Comparison of ENCODE assay signal across 9 cellular contexts in the genomic region with DNA sequence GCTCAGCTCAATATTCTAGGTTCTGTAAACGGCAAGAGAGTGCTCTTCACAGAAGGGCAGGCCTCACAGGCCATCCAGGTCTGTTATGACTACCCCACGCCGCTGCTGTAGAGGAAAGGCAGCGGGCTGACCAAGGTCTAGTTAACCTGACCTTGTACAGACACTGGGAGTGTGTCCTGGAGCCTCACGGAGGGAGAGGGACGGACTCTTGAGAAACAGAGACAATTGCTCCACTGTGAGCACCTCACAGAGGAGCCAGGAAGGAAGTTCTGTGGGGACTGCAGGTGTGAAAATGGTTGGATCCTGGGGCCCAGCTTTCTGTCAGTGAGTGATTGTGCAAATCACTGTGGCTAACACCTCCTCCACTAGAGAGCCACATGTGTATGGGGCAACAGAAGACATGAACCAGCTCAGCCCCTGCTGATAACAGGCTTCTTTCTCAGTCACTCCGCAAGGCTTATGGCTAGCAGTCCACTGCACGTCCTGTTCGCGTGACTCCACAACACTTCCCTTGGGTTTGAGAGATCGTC. TPM values are rescaled to one million over a fixed set of nuclear protein-coding genes. Genes with fewer than 3 reads are reported as not detected.
DNase-seq lines count a peak whose midpoint lies in the region; ATAC-seq and TF ChIP-seq lines count a peak whose summit lies in the region.
"Had no signal": no experiment of that assay in that cellular context is flagged by ENCODE, and none has a peak within 500 bp of the region (broad histone marks: within the 10 kb centered on the region; RNA-seq: fewer than 3 reads in every experiment).

No MANE protein-coding gene starts in this region.

- POLR2A ChIA-PET in activated CD4-positive, alpha-beta T cell treated with anti-CD3 and anti-CD28 coated beads for 36 hours (lab: Charles Lee): interaction anchor here (0.6 to 1.3 kb wide), 3 partner anchors 100 to 1468 kb away, joined by 3 to 8 read pairs (median 6); partner anchors contain the start of gene MAPK1

- no peaks in the 10 kb centered on the region for H3K27me3 Mint-ChIP-seq in activated CD4-positive, alpha-beta T cell treated with anti-CD3 and anti-CD28 coated beads for 36 hours
- peaks cover 4% of the 10 kb centered on the region for H3K27me3 Mint-ChIP-seq in glutamatergic neuron (ENCODE audit: unreplicated experiment)

- intact Hi-C loops in activated CD4-positive, alpha-beta T cell treated with anti-CD3 and anti-CD28 coated beads for 36 hours (cut with DNase I, micrococcal nuclease): loop anchor here (1.0 to 10.0 kb wide), 4 partner anchors 24 to 98 kb away; partner anchors contain the start of gene YPEL1 (in 1 of the 2)

- no peaks in the 10 kb centered on the region for H3K9me3 Mint-ChIP-seq in activated CD4-positive, alpha-beta T cell treated with anti-CD3 and anti-CD28 coated beads for 36 hours (ENCODE audit: low read depth)
- peaks cover 8% of the 10 kb centered on the region for H3K9me3 Mint-ChIP-seq in glutamatergic neuron (ENCODE audit: unreplicated experiment)

- peaks cover 64% of the 10 kb centered on the region for H3K4me1 Mint-ChIP-seq in activated CD4-positive, alpha-beta T cell treated with anti-CD3 and anti-CD28 coated beads for 36 hours
- H3K4me1 Mint-ChIP-seq in glutamatergic neuron (ENCODE audit: low read depth, unreplicated experiment): peaks cover 6% of the 10 kb centered on the region

- H3K27ac Mint-ChIP-seq in activated CD4-positive, alpha-beta T cell treated with anti-CD3 and anti-CD28 coated beads for 36 hours: peak overlapping the region; percentile 71
- H3K27ac Mint-ChIP-seq in glutamatergic neuron (ENCODE audit: unreplicated experiment): peak overlapping the region; percentile 1

- TF ChIP-seq CTCF in glutamatergic neuron (IDR thresholded peaks at IDR 0.05; ENCODE audit: partially characterized antibody, unreplicated experiment): no peak

- H3K4me3 Mint-ChIP-seq in activated CD4-positive, alpha-beta T cell treated with anti-CD3 and anti-CD28 coated beads for 36 hours: no peak overlapping the region
- no peak overlapping the region for H3K4me3 Mint-ChIP-seq in glutamatergic neuron (ENCODE audit: unreplicated experiment)

- ATAC-seq in GM21619 (IDR thresholded peaks at IDR 0.05; ENCODE audit: unreplicated experiment): peak; percentile 64
- peak; percentile 77 for ATAC-seq in activated CD4-positive, alpha-beta T cell treated with anti-CD3 and anti-CD28 coated beads for 36 hours

- peak; percentile 83 for DNase-seq in activated CD4-positive, alpha-beta T cell treated with anti-CD3 and anti-CD28 coated beads for 36 hours
- no peak for DNase-seq in glutamatergic neuron
- DNase-seq in stimulated activated CD8-positive, alpha-beta memory T cell treated with anti-CD3 and anti-CD28 coated beads, Interleukin-7, amount 100 ng/mL, for 48 hours (ENCODE audit: extremely low read depth in 1 of 2, low read depth in 1 of 2): peak; percentile 60 to 78
- DNase-seq in HK-2 (ENCODE audit: unreplicated experiment): no peak
- no peak for DNase-seq in retina
- DNase-seq in cerebellum (ENCODE audit: low spot score): no peak
- DNase-seq: caudate nucleus, NCI-H510A had no signal

- CTCF ChIA-PET in activated CD4-positive, alpha-beta T cell treated with anti-CD3 and anti-CD28 coated beads for 36 hours (lab: Charles Lee): interaction anchor here (1.0 to 1.8 kb wide), 7 partner anchors 8 to 158 kb away, joined by 3 to 7 read pairs (median 3); partner anchors contain the start of gene PPIL2

- peaks cover 85% of the 10 kb centered on the region for H3K36me3 Mint-ChIP-seq in activated CD4-positive, alpha-beta T cell treated with anti-CD3 and anti-CD28 coated beads for 36 hours (ENCODE audit: low read depth)
- H3K36me3 Mint-ChIP-seq in glutamatergic neuron (ENCODE audit: unreplicated experiment): peaks cover 6% of the 10 kb centered on the region

RNA-seq across cellular contexts. Expression of gene YPEL1, which starts 31.4 kb away (rescaled TPM):
- total RNA-seq in activated CD4-positive, alpha-beta T cell treated with anti-CD3 and anti-CD28 coated beads for 36 hours: 1 to 10 TPM; 1.0 to 1.5 TPM
- total RNA-seq in glutamatergic neuron (ENCODE audit: unreplicated experiment) (71.2 TPM), cerebellum (38.7 TPM)

Comparison
In these comparisons a context has a peak if more than half of its experiments do, and no peak if none do; other contexts are left out.
1. DNase-seq: peak in activated CD4-positive, alpha-beta T cell treated with anti-CD3 and anti-CD28 coated beads for 36 hours (single experiment) and stimulated activated CD8-positive, alpha-beta memory T cell treated with anti-CD3 and anti-CD28 coated beads, Interleukin-7, amount 100 ng/mL, for 48 hours (2 of 2); none in glutamatergic neuron (single experiment), HK-2 (single experiment), retina (single experiment) and cerebellum (single experiment).
2. RNA of gene YPEL1, which starts 31.4 kb away (total RNA-seq): 71.2 TPM in glutamatergic neuron (single experiment) and 38.7 TPM in cerebellum (single experiment); 1.0 to 1.5 TPM in activated CD4-positive, alpha-beta T cell treated with anti-CD3 and anti-CD28 coated beads for 36 hours; every median in the first group is over 10 times any median in the second.